Comparison of ENCODE assay signal across 8 cellular contexts in the genomic region with DNA sequence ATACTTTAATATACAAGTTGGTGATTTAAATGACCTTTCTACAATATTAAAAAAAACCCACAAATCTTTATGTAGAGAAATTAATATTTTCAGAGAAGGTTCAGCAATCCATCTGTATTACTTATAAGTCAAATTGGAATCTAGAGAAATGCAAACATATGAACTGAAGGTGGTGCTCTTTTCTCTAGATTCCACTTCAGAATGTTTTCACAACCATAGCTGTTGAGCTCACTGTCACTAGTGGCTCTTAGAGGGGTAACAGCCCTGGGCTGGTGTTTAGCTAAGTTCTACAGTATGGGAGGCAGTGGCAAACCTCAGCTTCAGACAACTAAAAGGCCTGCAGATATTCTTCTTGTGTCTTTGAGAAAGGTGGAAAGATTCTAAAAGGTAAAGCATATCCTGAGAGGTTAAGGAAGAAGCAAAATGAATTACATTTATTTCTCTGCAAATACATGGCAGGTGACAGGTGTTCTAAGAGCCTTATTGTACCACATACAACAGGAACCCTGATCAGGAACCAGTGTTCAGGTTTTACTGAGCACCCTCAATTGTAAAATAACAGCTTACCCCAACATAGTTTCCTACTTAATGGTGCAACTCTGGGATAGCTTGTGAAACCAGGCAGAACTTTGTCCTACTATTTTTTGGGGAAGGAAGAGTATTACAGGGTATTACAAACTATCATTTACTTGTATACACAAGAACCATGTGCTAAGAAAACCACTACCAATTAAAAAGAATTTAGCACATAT. TPM values are rescaled to one million over a fixed set of nuclear protein-coding genes. Genes with fewer than 3 reads are reported as not detected.
DNase-seq lines count a peak whose midpoint lies in the region; ATAC-seq, FAIRE-seq and TF ChIP-seq lines count a peak whose summit lies in the region.

No MANE protein-coding gene starts in this region.

- POLR2A ChIA-PET in A549 (lab: Yijun Ruan, JAX): interaction anchor here (0.7 to 1.0 kb wide), 2 partner anchors 31 to 171 kb away, joined by 3 read pairs; a partner anchor contains a TSS
- POLR2A ChIA-PET in GM10248 (lab: Yijun Ruan, JAX): no interaction called here

- no peak for TF ChIP-seq EP300 in A549 (IDR thresholded peaks at IDR 0.05)

- no peak overlapping the region for H3K4me3 Mint-ChIP-seq in stimulated activated naive CD8-positive, alpha-beta T cell treated with anti-CD3 and anti-CD28 coated beads, Interleukin-15, amount 100 ng/mL, for 72 hours

- in situ Hi-C loops in SK-MEL-5 (cut with HindIII; ENCODE audit: low pct_unique_long_range_greater_than_20kb, low sequenced_read_pairs): no loop called here

- no peaks in the 10 kb centered on the region for H3K27me3 Mint-ChIP-seq in stimulated activated naive CD8-positive, alpha-beta T cell treated with anti-CD3 and anti-CD28 coated beads, Interleukin-15, amount 100 ng/mL, for 72 hours

- H3K27ac Mint-ChIP-seq in stimulated activated naive CD8-positive, alpha-beta T cell treated with anti-CD3 and anti-CD28 coated beads, Interleukin-15, amount 100 ng/mL, for 72 hours: peak overlapping the region in 1 of 2 donors; percentile 34

- no peak for TF ChIP-seq CTCF in A549 (IDR thresholded peaks at IDR 0.05)
- peak; percentile 33 for TF ChIP-seq CTCF in GM10248 (IDR thresholded peaks at IDR 0.05; ENCODE audit: control extremely low read depth, extremely low read depth, low read depth, missing control alignments)
- peak; percentile 24 for TF ChIP-seq CTCF in fibroblast of the aortic adventitia (IDR thresholded peaks at IDR 0.05; ENCODE audit: insufficient read depth, low read length)

- FAIRE-seq in A549 (lab: Jason Lieb, UNC): no peak

- no peak overlapping the region for H3K4me3 ChIP-seq in A549
- no peak overlapping the region for H3K4me3 ChIP-seq in fibroblast of the aortic adventitia (ENCODE audit: low read depth, low read length)

- H3K4me1 Mint-ChIP-seq in stimulated activated naive CD8-positive, alpha-beta T cell treated with anti-CD3 and anti-CD28 coated beads, Interleukin-15, amount 100 ng/mL, for 72 hours: no peaks in the 10 kb centered on the region

- H3K4me1 ChIP-seq in A549: no peaks in the 10 kb centered on the region

- no peak for TF ChIP-seq POLR2A in A549 (IDR thresholded peaks at IDR 0.05; ENCODE audit: low read length)

- DNase-seq in A549 (ENCODE audit: low read depth in 1 of 2, low spot score in 1 of 2): peak in 1 of 2 experiments; percentile 45
- peak; percentile 38 for DNase-seq in GM10248 (ENCODE audit: extremely low spot score)
- DNase-seq in SK-MEL-5 (ENCODE audit: low read depth, low spot score): peak; percentile 81
- peak; percentile 44 for DNase-seq in fibroblast of the aortic adventitia (ENCODE audit: low read depth)
- DNase-seq in stimulated activated naive CD8-positive, alpha-beta T cell treated with anti-CD3 and anti-CD28 coated beads, Interleukin-15, amount 100 ng/mL, for 72 hours: no peak
- DNase-seq in putamen (ENCODE audit: low spot score): no peak
- no peak for DNase-seq in SW480 (ENCODE audit: low spot score)

- no peak overlapping the region for H3K4me2 ChIP-seq in A549

- no peaks in the 10 kb centered on the region for H3K9me3 ChIP-seq in A549

- no peak overlapping the region for H3K27ac ChIP-seq in A549

- no peaks in the 10 kb centered on the region for H3K9me3 Mint-ChIP-seq in stimulated activated naive CD8-positive, alpha-beta T cell treated with anti-CD3 and anti-CD28 coated beads, Interleukin-15, amount 100 ng/mL, for 72 hours

- ATAC-seq in A549 (peak; percentile 77 to 84), GM19395 (IDR thresholded peaks at IDR 0.05; ENCODE audit: unreplicated experiment) (no peak)
- ATAC-seq in stimulated activated naive CD8-positive, alpha-beta T cell treated with anti-CD3 and anti-CD28 coated beads, Interleukin-15, amount 100 ng/mL, for 72 hours: peak; percentile 67

- CTCF ChIA-PET in A549 (lab: Yijun Ruan, JAX): interaction anchor here (0.7 to 1.4 kb wide), 4 partner anchors 10 to 220 kb away, joined by 3 read pairs; no protein-coding TSS in a partner anchor
- CTCF ChIA-PET in GM10248 (lab: Yijun Ruan, JAX): interaction anchor here (0.8 to 1.6 kb wide), 5 partner anchors 9 to 269 kb away, joined by 3 to 6 read pairs (median 4); no protein-coding TSS in a partner anchor

- TF ChIP-seq RAD21 in A549 (conservative IDR thresholded peaks at IDR 0.05 in 1 of 2, IDR thresholded peaks at IDR 0.05 in 1 of 2): peak in 1 of 2 experiments; percentile 30; a peak in 1 of 5 replicates

TF ChIP-seq in A549, 52 proteins besides CTCF, POLR2A, EP300 and RAD21:
- TF ChIP-seq NFE2L2 (conservative IDR thresholded peaks at IDR 0.05; ENCODE audit: low read length): no peak
- TF ChIP-seq KDM5A (IDR thresholded peaks at IDR 0.05): no peak

RNA-seq across cellular contexts. Expression of a gene that starts 56.6 kb away (rescaled TPM):
- polyA plus RNA-seq in A549 (2011; rRNA removed): 9.8 and 10.0 TPM in 2 replicates
- 3.3 and 4.0 TPM in 2 replicates for polyA plus RNA-seq in A549 (2012; cell fraction: cytosol; rRNA removed)
- polyA plus RNA-seq in A549 (2012; cell fraction: nucleus; rRNA removed): 2.8 and 3.6 TPM in 2 replicates
- 11.1 to 13.0 TPM (median 11.7 TPM) in 3 replicates for polyA plus RNA-seq in A549 (2017; fragmentation: RNase III; extraction: RNeasy Plus Mini Kit Qiagen cat#74134 plus additional on column Dnase treatment)
- 8.7 and 9.7 TPM in 2 replicates for polyA minus RNA-seq in A549 (2011; rRNA and poly(A)+ RNA removed)
- 16.4 and 17.5 TPM in 2 replicates for total RNA-seq in SK-MEL-5 (2014; rRNA removed; shearing (Covaris generic))
- polyA plus RNA-seq in SK-MEL-5 (2015; cell fraction: cytosol; rRNA removed): 13.2 and 18.0 TPM in 2 replicates
- 10.1 and 15.1 TPM in 2 replicates for polyA plus RNA-seq in SK-MEL-5 (2015; cell fraction: nucleus; rRNA removed)
- total RNA-seq in fibroblast of the aortic adventitia (ENCODE audit: low replicate concordance): 32.7 and 41.8 TPM in 2 replicates

Comparison
In these comparisons a context has a peak if more than half of its experiments do, and no peak if none do; other contexts are left out.
1. DNase-seq: peak in GM10248 (single experiment), SK-MEL-5 (single experiment) and fibroblast of the aortic adventitia (single experiment); none in stimulated activated naive CD8-positive, alpha-beta T cell treated with anti-CD3 and anti-CD28 coated beads, Interleukin-15, amount 100 ng/mL, for 72 hours (0 of 2), putamen (single experiment) and SW480 (single experiment).